Comparison of ENCODE assay signal across 8 cellular contexts in genomic region chr6:24357336-24358218, GRCh38. TPM values are rescaled to one million over a fixed set of nuclear protein-coding genes. Genes with fewer than 3 reads are reported as not detected.
A peak's percentile ranks its signal among the peaks of the same experiment; 100 is the strongest.
DNase-seq lines count a peak whose midpoint lies in the region; ATAC-seq and TF ChIP-seq lines count a peak whose summit lies in the region.

DCDC2 (minus strand) TSS chr6:24358059; CDS start chr6:24357750, 309 bp downstream.

- H3K4me2 ChIP-seq in parathyroid adenoma (ENCODE audit: low read length) = peak within 1 kb of the TSS; percentile 77

- TSS peak; percentile 51 for BruUV-seq in A673 (replicated peaks; lab: Mats Ljungman, UMichigan)

- TF ChIP-seq CTCF in A673 (conservative IDR thresholded peaks at IDR 0.05; ENCODE audit: low read depth, low read length) (0 out of 2 replicates have a peak, but pooled peaks have one; percentile 21), fibroblast of villous mesenchyme (IDR thresholded peaks at IDR 0.05; ENCODE audit: insufficient read depth, low read depth, low read length) (no peak), parathyroid adenoma (IDR thresholded peaks at IDR 0.05) (peak; percentile 15)

- no peaks in the 10 kb centered on the region for H3K27me3 ChIP-seq in A673 (replicated peaks; ENCODE audit: insufficient read depth, low read depth, low read length, poor library complexity)
- H3K27me3 ChIP-seq in parathyroid adenoma (ENCODE audit: control insufficient read depth, insufficient read depth, low read length) = no peaks in the 10 kb centered on the region

- POLR2A ChIA-PET in A673 (lab: Charles Lee; ENCODE audit: low non-redundant PET) = interaction anchor here (0.6 kb wide), 1 partner anchor 43 kb away, joined by 7 read pairs; no protein-coding TSS in a partner anchor

- no peak for ATAC-seq in HG02610 (IDR thresholded peaks at IDR 0.05; ENCODE audit: unreplicated experiment)
- no peak for ATAC-seq in GM21528 (IDR thresholded peaks at IDR 0.05; ENCODE audit: low FRiP score, unreplicated experiment)
- no peak for ATAC-seq in HG03097 (IDR thresholded peaks at IDR 0.05; ENCODE audit: low FRiP score, unreplicated experiment)

- H3K9me3 ChIP-seq in A673 (ENCODE audit: low read depth, low read length, poor library complexity, severe bottlenecking) = no peaks in the 10 kb centered on the region
- H3K9me3 ChIP-seq in parathyroid adenoma (ENCODE audit: control insufficient read depth, low read length) = no peaks in the 10 kb centered on the region

- H3K27ac ChIP-seq in A673 (ENCODE audit: low read depth, low read length, poor library complexity, severe bottlenecking) (peak within 1 kb of the TSS; percentile 88), parathyroid adenoma (peak within 1 kb of the TSS; percentile 70)

- H3K36me3 ChIP-seq in A673 (ENCODE audit: insufficient read depth, low read length, poor library complexity, severe bottlenecking) (peaks cover 8% of the 10 kb centered on the region), parathyroid adenoma (ENCODE audit: control insufficient read depth, insufficient read depth, low read length) (no peaks in the 10 kb centered on the region)

- H3K4me1 ChIP-seq in A673 (ENCODE audit: insufficient read depth, low read length, poor library complexity, severe bottlenecking) = peaks cover 25% of the 10 kb centered on the region
- peaks cover 6% of the 10 kb centered on the region for H3K4me1 ChIP-seq in parathyroid adenoma

- intact Hi-C loops in A673 (cut with micrococcal nuclease; ENCODE audit: unreplicated experiment) = no loop called here

- H3K79me2 ChIP-seq in parathyroid adenoma = no peaks in the 10 kb centered on the region

- CTCF ChIA-PET in A673 (lab: Charles Lee) = interaction anchor here (1.0 kb wide), 1 partner anchor 74 kb away, joined by 8 read pairs; no protein-coding TSS in a partner anchor

- H2AFZ ChIP-seq in parathyroid adenoma = peak within 1 kb of the TSS; percentile 84

- peak within 1 kb of the TSS; percentile 57 for H3K4me3 ChIP-seq in A673 (ENCODE audit: low read depth, low read length, poor library complexity, severe bottlenecking)
- peak within 1 kb of the TSS; percentile 52 for H3K4me3 ChIP-seq in fibroblast of villous mesenchyme (ENCODE audit: low read depth, low read length)
- H3K4me3 ChIP-seq in parathyroid adenoma (ENCODE audit: low read depth, low read length) = peak within 1 kb of the TSS; percentile 74

- H3K9ac ChIP-seq in parathyroid adenoma = peak within 1 kb of the TSS; percentile 33

- peak; percentile 64 for DNase-seq in A673 (ENCODE audit: low spot score)
- peak; percentile 63 to 72 for DNase-seq in NCI-H187 (lab: John Stamatoyannopoulos, UW)
- DNase-seq in activated T-helper 9 cell treated with anti-CD3 and anti-CD28 coated beads, Interleukin-2, amount 50 U/mL, for 16 hours (ENCODE audit: low read depth) = peak; percentile 3
- DNase-seq in fibroblast of villous mesenchyme (ENCODE audit: low read depth) = peak; percentile 7

RNA-seq across cellular contexts. Expression of gene DCDC2, which starts in this region (rescaled TPM):
- 45.1 and 54.9 TPM in 2 replicates for total RNA-seq in A673 (2021)
- total RNA-seq in fibroblast of villous mesenchyme = under 0.01 and 0.43 TPM in 2 replicates

Comparison
In these comparisons a context has a peak if more than half of its experiments do, and no peak if none do; other contexts are left out.
1. RNA of gene DCDC2 (total RNA-seq): 45.1 to 54.9 TPM in A673; under 0.01 to 0.43 TPM in fibroblast of villous mesenchyme; every median in the first group is over 10 times any median in the second.
2. Peak in DNase-seq and H3K4me3 ChIP-seq in fibroblast of villous mesenchyme; RNA of the gene not detected or under 1 TPM.
3. DNase-seq: peak in every context shown above with its lines; median percentile 68 in NCI-H187; 64 in A673; 7 in fibroblast of villous mesenchyme; 3 in activated T-helper 9 cell treated with anti-CD3 and anti-CD28 coated beads, Interleukin-2, amount 50 U/mL, for 16 hours.
4. Peak in every context shown above with its lines, with median percentiles within 50 percentile points of each other: H3K4me3 ChIP-seq.